22 cellular contexts compared by ENCODE assay signal in the genomic region with DNA sequence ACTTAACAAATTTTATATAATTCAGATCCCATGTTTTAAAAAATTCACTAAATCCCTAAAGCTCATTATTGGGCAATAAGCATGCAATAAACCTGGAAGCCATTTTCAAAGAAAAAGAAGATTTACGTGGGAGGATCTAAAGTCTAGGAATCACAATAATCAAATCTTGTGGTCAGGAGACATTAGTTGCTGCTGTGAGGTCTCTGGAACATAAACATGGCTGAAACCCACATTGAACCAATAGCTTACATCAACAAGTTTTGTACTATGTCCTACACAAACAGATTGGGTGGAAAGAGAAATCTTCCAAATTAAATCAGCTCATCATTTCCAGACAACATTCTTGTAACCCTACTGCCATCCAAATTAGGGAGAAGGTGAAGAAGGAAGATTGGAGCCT.
A peak's percentile ranks its signal among the peaks of the same experiment; 100 is the strongest.
DNase-seq lines count a peak whose midpoint lies in the region; ATAC-seq and TF ChIP-seq lines count a peak whose summit lies in the region.
"Had no signal": no experiment of that assay in that cellular context is flagged by ENCODE, and none has a peak within 500 bp of the region (broad histone marks: within the 10 kb centered on the region; RNA-seq: fewer than 3 reads in every experiment).

No MANE protein-coding gene starts in this region.

- TF ChIP-seq CTCF in AG10803 (conservative IDR thresholded peaks at IDR 0.05; ENCODE audit: low read length): no peak
- no peak for TF ChIP-seq CTCF in astrocyte of the cerebellum (IDR thresholded peaks at IDR 0.05; ENCODE audit: low read depth, low read length, missing control alignments)
- no peak for TF ChIP-seq CTCF in fibroblast of lung (conservative IDR thresholded peaks at IDR 0.05 in 1 of 2, IDR thresholded peaks at IDR 0.05 in 1 of 2; ENCODE audit: low read depth in 1 of 2, low read length in 2 of 2)
- TF ChIP-seq CTCF in osteoblast (IDR thresholded peaks at IDR 0.05; ENCODE audit: extremely low read depth, low read depth, low read length): no peak
- no peak for TF ChIP-seq CTCF in heart right ventricle (IDR thresholded peaks at IDR 0.05)
- TF ChIP-seq CTCF in Caco-2 (IDR thresholded peaks at IDR 0.05; ENCODE audit: insufficient read depth in 1 of 2, low read depth in 1 of 2, low read length in 1 of 2, severe bottlenecking in 1 of 2, unreplicated experiment in 1 of 2): no peak

- H3K27me3 ChIP-seq in fibroblast of lung (ENCODE audit: control insufficient read depth, insufficient read depth, low read length) (no peaks in the 10 kb centered on the region), osteoblast (ENCODE audit: insufficient read depth, low read length) (no peaks in the 10 kb centered on the region), heart right ventricle (no peaks in the 10 kb centered on the region), Caco-2 (replicated peaks; ENCODE audit: control insufficient read depth, insufficient read depth, low read length) (no peaks in the 10 kb centered on the region)
- H3K27me3 ChIP-seq: Peyer's patch had no signal

- H3K4me3 Mint-ChIP-seq in Caco-2 (ENCODE audit: unreplicated experiment): no peak overlapping the region
- H3K4me3 Mint-ChIP-seq: CD8-positive, alpha-beta memory T cell; H9; HFFc6 had no signal

- H2AFZ ChIP-seq in fibroblast of lung (ENCODE audit: low read length) (no peak overlapping the region), osteoblast (ENCODE audit: low read length) (peak overlapping the region; percentile 2)

- no TSS peak for BruUV-seq in Caco-2 (replicated peaks; lab: Mats Ljungman, UMichigan)

- H3K36me3 ChIP-seq in fibroblast of lung (ENCODE audit: control insufficient read depth, insufficient read depth, low read length) (no peaks in the 10 kb centered on the region), osteoblast (ENCODE audit: insufficient read depth, low read length) (no peaks in the 10 kb centered on the region), heart right ventricle (no peaks in the 10 kb centered on the region), Caco-2 (ENCODE audit: control insufficient read depth, insufficient read depth, low read length) (no peaks in the 10 kb centered on the region)
- H3K36me3 ChIP-seq: Peyer's patch had no signal

- H3K27ac Mint-ChIP-seq in Caco-2 (ENCODE audit: unreplicated experiment): no peak overlapping the region
- H3K27ac Mint-ChIP-seq: CD8-positive, alpha-beta memory T cell; H9; HFFc6 had no signal

- H3K36me3 Mint-ChIP-seq in Caco-2 (ENCODE audit: insufficient read depth, unreplicated experiment): no peaks in the 10 kb centered on the region
- H3K36me3 Mint-ChIP-seq: CD8-positive, alpha-beta memory T cell had no signal

- DNase-seq in AG10803 (ENCODE audit: low read depth) (peak; percentile 43), astrocyte of the cerebellum (ENCODE audit: low read depth) (peak; percentile 44), fibroblast of lung (ENCODE audit: low read depth in 2 of 2) (peak; percentile 11 to 76), osteoblast (ENCODE audit: insufficient read length, low spot score, missing footprints) (no peak), heart right ventricle (no peak), NOMO-1 treated with dmso at 0.1 percent for 144 hours (lab: John Stamatoyannopoulos, UW; ENCODE audit: unreplicated experiment) (no peak), Caco-2 (no peak), NCI-H1105 (lab: John Stamatoyannopoulos, UW) (no peak)
- DNase-seq: 8988T; CD8-positive, alpha-beta memory T cell; GF-D8; H9; HFFc6; NCI-H1092; NCI-H1436 treated with DMSO at 0.1 percent for 48 hours; NCI-H2029; NCI-H2227 treated with DMSO at 0.1 percent for 48 hours; NCI-H510A; Peyer's patch had no signal

- H3K9me3 ChIP-seq in fibroblast of lung (ENCODE audit: control insufficient read depth, insufficient read depth, low read depth, low read length) (no peaks in the 10 kb centered on the region), osteoblast (ENCODE audit: low read depth, low read length) (no peaks in the 10 kb centered on the region), heart right ventricle (no peaks in the 10 kb centered on the region), Caco-2 (no peaks in the 10 kb centered on the region)
- H3K9me3 ChIP-seq: Peyer's patch had no signal

- no peaks in the 10 kb centered on the region for H3K4me1 Mint-ChIP-seq in Caco-2 (ENCODE audit: low read depth, unreplicated experiment)
- H3K4me1 Mint-ChIP-seq: CD8-positive, alpha-beta memory T cell; H9 had no signal

- no peak overlapping the region for H3K27ac ChIP-seq in fibroblast of lung (ENCODE audit: insufficient read depth, low read length)
- no peak overlapping the region for H3K27ac ChIP-seq in osteoblast (ENCODE audit: low read depth, low read length)
- H3K27ac ChIP-seq in heart right ventricle: no peak overlapping the region
- H3K27ac ChIP-seq: C4-2B, Peyer's patch had no signal

- H3K4me2 ChIP-seq in fibroblast of lung (ENCODE audit: extremely low read depth, insufficient read depth, low read length) (no peak overlapping the region), osteoblast (ENCODE audit: insufficient read depth, low read length) (no peak overlapping the region)

- H3K79me2 ChIP-seq in fibroblast of lung (ENCODE audit: control insufficient read depth, insufficient read depth, low read length) (no peaks in the 10 kb centered on the region), osteoblast (ENCODE audit: insufficient read depth, low read length) (no peaks in the 10 kb centered on the region)

- H3K9ac ChIP-seq in fibroblast of lung (ENCODE audit: insufficient read depth, low read length): no peak overlapping the region

- H4K20me1 ChIP-seq in fibroblast of lung (ENCODE audit: control insufficient read depth, extremely low read depth, insufficient read depth, low read length): no peaks in the 10 kb centered on the region
- no peaks in the 10 kb centered on the region for H4K20me1 ChIP-seq in osteoblast (ENCODE audit: insufficient read depth, low read length)

- in situ Hi-C loops in astrocyte of the cerebellum (cut with HindIII; ENCODE audit: low sequenced_read_pairs): no loop called here

- H3K4me1 ChIP-seq in fibroblast of lung (ENCODE audit: control insufficient read depth, extremely low read depth, insufficient read depth, low read length) (no peaks in the 10 kb centered on the region), osteoblast (ENCODE audit: insufficient read depth, low read length) (peaks cover 32% of the 10 kb centered on the region), heart right ventricle (peaks cover 0 to 9% (median 0%) of the 10 kb centered on the region in 9 donors), Caco-2 (no peaks in the 10 kb centered on the region)
- H3K4me1 ChIP-seq: Peyer's patch had no signal

- H3K9me3 Mint-ChIP-seq in Caco-2 (ENCODE audit: unreplicated experiment): no peaks in the 10 kb centered on the region
- H3K9me3 Mint-ChIP-seq: H9, HFFc6 had no signal

- CTCF ChIA-PET in Caco-2 (lab: Charles Lee): no interaction called here

- H3K27me3 Mint-ChIP-seq in Caco-2 (ENCODE audit: insufficient read depth, unreplicated experiment): no peaks in the 10 kb centered on the region
- H3K27me3 Mint-ChIP-seq: CD8-positive, alpha-beta memory T cell had no signal

- H3K4me3 ChIP-seq in AG10803 (ENCODE audit: low read length) (no peak overlapping the region), astrocyte of the cerebellum (ENCODE audit: low read depth, low read length) (no peak overlapping the region), fibroblast of lung (replicated peaks in 1 of 4; ENCODE audit: control extremely low read depth in 1 of 4, insufficient read depth in 1 of 4, low read depth in 3 of 4, low read length in 4 of 4) (no peak overlapping the region), osteoblast (ENCODE audit: insufficient read depth, low read length) (no peak overlapping the region), heart right ventricle (no peak overlapping the region), Caco-2 (ENCODE audit: low read depth, low read length) (no peak overlapping the region)
- H3K4me3 ChIP-seq: K562, Peyer's patch had no signal

- 86 to 89% methylated on average over 1 of the region's 1 CpG for WGBS in heart right ventricle, 2 donors

- no peak for ATAC-seq in heart right ventricle
- ATAC-seq: K562, SK-N-SH treated with all-trans-retinoic acid at 6 μM for 48 hours had no signal

- POLR2A ChIA-PET in Caco-2 (lab: Charles Lee): no interaction called here

- intact Hi-C loops in heart right ventricle (cut with DNase I): no loop called here
- intact Hi-C loops in Caco-2 (cut with micrococcal nuclease; ENCODE audit: unreplicated experiment): no loop called here

Comparison
In these comparisons a context has a peak if more than half of its experiments do, and no peak if none do; other contexts are left out.
1. DNase-seq: peak in AG10803 (single experiment), astrocyte of the cerebellum (single experiment) and fibroblast of lung (2 of 2); none in osteoblast (single experiment), heart right ventricle (0 of 2), NOMO-1 treated with dmso at 0.1 percent for 144 hours (single experiment), Caco-2 (0 of 2) and NCI-H1105 (single experiment).